In genomic region chr11:63687845-63688244, GRCh38 we compare ENCODE assay signal across 18 cellular contexts. TPM values are rescaled to one million over a fixed set of nuclear protein-coding genes. Genes with fewer than 3 reads are reported as not detected.
A peak's percentile ranks its signal among the peaks of the same experiment; 100 is the strongest.
DNase-seq lines count a peak whose midpoint lies in the region; ATAC-seq and TF ChIP-seq lines count a peak whose summit lies in the region.
"Had no signal": no experiment of that assay in that cellular context is flagged by ENCODE, and none has a peak within 500 bp of the region (broad histone marks: within the 10 kb centered on the region; RNA-seq: fewer than 3 reads in every experiment).

No MANE protein-coding gene starts in this region.

- H3K4me3 ChIP-seq in Loucy (ENCODE audit: low read length, poor library complexity, severe bottlenecking): no peak overlapping the region
- H3K4me3 ChIP-seq in adipocyte (ENCODE audit: low read length): no peak overlapping the region
- no peak overlapping the region for H3K4me3 ChIP-seq in stomach
- H3K4me3 ChIP-seq: adrenal gland, thoracic aorta had no signal

- no peaks in the 10 kb centered on the region for H3K36me3 ChIP-seq in Loucy (ENCODE audit: insufficient read depth, low read length)
- H3K36me3 ChIP-seq in adipocyte (ENCODE audit: control insufficient read depth, insufficient read depth, low read length, severe bottlenecking): peaks cover 3% of the 10 kb centered on the region
- no peaks in the 10 kb centered on the region for H3K36me3 ChIP-seq in stomach
- H3K36me3 ChIP-seq: adrenal gland, thoracic aorta had no signal

- H3K27me3 ChIP-seq in Loucy (ENCODE audit: insufficient read depth, low read length, poor library complexity, severe bottlenecking) (no peaks in the 10 kb centered on the region), adipocyte (replicated peaks; ENCODE audit: control insufficient read depth, insufficient read depth, low read length) (no peaks in the 10 kb centered on the region), stomach (no peaks in the 10 kb centered on the region)
- H3K27me3 ChIP-seq: adrenal gland had no signal

- H3K27me3 Mint-ChIP-seq in activated T-cell treated with anti-CD3 and anti-CD28 coated beads, Interleukin-2, amount 50 U/mL, for 24 hours: no peaks in the 10 kb centered on the region
- H3K27me3 Mint-ChIP-seq: activated B cell treated with CpG ODN at 0.5 μM for 24 hours; CD4-positive, alpha-beta memory T cell had no signal

- H3F3A ChIP-seq in Loucy (ENCODE audit: low read depth): no peaks in the 10 kb centered on the region

- intact Hi-C loops in stomach (cut with DNase I; ENCODE audit: low total_unique reads): loop anchor here (10.0 kb wide), 1 partner anchor 47 kb away; no protein-coding TSS in a partner anchor

- H3K27ac Mint-ChIP-seq in activated T-cell treated with anti-CD3 and anti-CD28 coated beads, Interleukin-2, amount 50 U/mL, for 24 hours: peak overlapping the region; percentile 77
- H3K27ac Mint-ChIP-seq: activated B cell treated with CpG ODN at 0.5 μM for 24 hours; CD4-positive, alpha-beta memory T cell; natural killer cell had no signal

- peaks cover 53% of the 10 kb centered on the region for H3K4me1 ChIP-seq in Loucy (ENCODE audit: insufficient read depth, low read length, poor library complexity, severe bottlenecking)
- H3K4me1 ChIP-seq in adipocyte (ENCODE audit: control insufficient read depth, insufficient read depth, low read length): peaks cover 72% of the 10 kb centered on the region
- peaks cover 8 to 76% (median 35%) of the 10 kb centered on the region in 4 donors for H3K4me1 ChIP-seq in stomach

- TF ChIP-seq EP300 in stomach (IDR thresholded peaks at IDR 0.05): no peak

- H3K9ac ChIP-seq in Loucy (ENCODE audit: low read depth, low read length, poor library complexity, severe bottlenecking): no peak overlapping the region
- H3K9ac ChIP-seq in adipocyte (ENCODE audit: low read length): peak overlapping the region; percentile 16

- peaks cover 100% of the 10 kb centered on the region for H3K79me2 ChIP-seq in Loucy (ENCODE audit: insufficient read depth, low read length)

- TF ChIP-seq POLR2A in stomach (IDR thresholded peaks at IDR 0.05): no peak

- no peak for ATAC-seq in GM21786 (IDR thresholded peaks at IDR 0.05; ENCODE audit: unreplicated experiment)
- ATAC-seq: left cardiac atrium, natural killer cell, Panc1 had no signal

- H2AFZ ChIP-seq in Loucy (ENCODE audit: low read length): no peak overlapping the region

- no peak overlapping the region for H3K4me3 Mint-ChIP-seq in activated T-cell treated with anti-CD3 and anti-CD28 coated beads, Interleukin-2, amount 50 U/mL, for 24 hours
- H3K4me3 Mint-ChIP-seq: activated B cell treated with CpG ODN at 0.5 μM for 24 hours; CD4-positive, alpha-beta memory T cell; natural killer cell had no signal

- H3K9me2 ChIP-seq in Loucy (replicated peaks; ENCODE audit: low read depth, low read length): no peaks in the 10 kb centered on the region

- H3K4me2 ChIP-seq in Loucy (ENCODE audit: low read depth, low read length, poor library complexity, severe bottlenecking): peak overlapping the region; percentile 60

- no peak for TF ChIP-seq CTCF in Loucy (conservative IDR thresholded peaks at IDR 0.05; ENCODE audit: low read length)
- no peak for TF ChIP-seq CTCF in stomach (IDR thresholded peaks at IDR 0.05)

- H3K9me3 Mint-ChIP-seq in activated T-cell treated with anti-CD3 and anti-CD28 coated beads, Interleukin-2, amount 50 U/mL, for 24 hours: no peaks in the 10 kb centered on the region
- H3K9me3 Mint-ChIP-seq: activated B cell treated with CpG ODN at 0.5 μM for 24 hours; CD4-positive, alpha-beta memory T cell; natural killer cell had no signal

- 83 to 100% (median 92%) methylated on average over 1 of the region's 1 CpG for WGBS in stomach, 5 donors

- no peak for DNase-seq in activated T-cell treated with anti-CD3 and anti-CD28 coated beads, Interleukin-2, amount 50 U/mL, for 24 hours
- DNase-seq in activated T-cell treated with anti-CD3 and anti-CD28 coated beads for 4 hours: no peak
- no peak for DNase-seq in adipocyte (ENCODE audit: low read depth)
- DNase-seq in stimulated activated CD8-positive, alpha-beta memory T cell treated with anti-CD3 and anti-CD28 coated beads, Interleukin-4, amount 100 ng/mL, for 48 hours: peak; percentile 38
- no peak for DNase-seq in NCI-H2107 treated with DMSO at 0.1 percent for 48 hours (lab: John Stamatoyannopoulos, UW; ENCODE audit: unreplicated experiment)
- no peak for DNase-seq in stomach
- DNase-seq: activated B cell treated with CpG ODN at 0.5 μM for 24 hours; CD4-positive, alpha-beta memory T cell; dermis blood vessel endothelial cell; KBM-7; left cardiac atrium; natural killer cell; NCI-H187 treated with DMSO at 0.1 percent for 48 hours had no signal

- H3K27ac ChIP-seq in stomach: no peak overlapping the region
- H3K27ac ChIP-seq: adrenal gland, thoracic aorta had no signal

- H4K20me1 ChIP-seq in Loucy (ENCODE audit: insufficient read depth, low read length, poor library complexity, severe bottlenecking): peaks cover 53% of the 10 kb centered on the region

- H3K9me3 ChIP-seq in Loucy (ENCODE audit: insufficient read depth, low read depth, low read length) (no peaks in the 10 kb centered on the region), adipocyte (ENCODE audit: control insufficient read depth, low read length) (no peaks in the 10 kb centered on the region), stomach (no peaks in the 10 kb centered on the region)
- H3K9me3 ChIP-seq: adrenal gland, thoracic aorta had no signal

- peaks cover 3% of the 10 kb centered on the region for H3K36me3 Mint-ChIP-seq in activated T-cell treated with anti-CD3 and anti-CD28 coated beads, Interleukin-2, amount 50 U/mL, for 24 hours (ENCODE audit: low read depth)
- H3K36me3 Mint-ChIP-seq: CD4-positive, alpha-beta memory T cell; natural killer cell had no signal

- H3K4me1 Mint-ChIP-seq in activated T-cell treated with anti-CD3 and anti-CD28 coated beads, Interleukin-2, amount 50 U/mL, for 24 hours (ENCODE audit: low read depth): peaks cover 36% of the 10 kb centered on the region

RNA-seq across cellular contexts. Expression of gene RTN3, which starts 6.5 kb away (rescaled TPM):
- 10 to 100 TPM; 22.2 to 83.8 (median 28.6) TPM for total RNA-seq in stomach
- polyA plus RNA-seq in stomach: 10 to 100 TPM; 26.6 to 61.0 (median 32.0) TPM

RNA-seq across cellular contexts. Expression of gene ATL3, which starts 16.7 kb away (rescaled TPM):
- total RNA-seq in stomach: 10 to 100 TPM; 10.1 to 99.3 (median 53.5) TPM
- 10 to 100 TPM in 1 of 3 donors, 1 to 10 TPM in 2; 5.7 to 17.7 (median 8.0) TPM for polyA plus RNA-seq in stomach
